10 cellular contexts compared by ENCODE assay signal in the genomic region with DNA sequence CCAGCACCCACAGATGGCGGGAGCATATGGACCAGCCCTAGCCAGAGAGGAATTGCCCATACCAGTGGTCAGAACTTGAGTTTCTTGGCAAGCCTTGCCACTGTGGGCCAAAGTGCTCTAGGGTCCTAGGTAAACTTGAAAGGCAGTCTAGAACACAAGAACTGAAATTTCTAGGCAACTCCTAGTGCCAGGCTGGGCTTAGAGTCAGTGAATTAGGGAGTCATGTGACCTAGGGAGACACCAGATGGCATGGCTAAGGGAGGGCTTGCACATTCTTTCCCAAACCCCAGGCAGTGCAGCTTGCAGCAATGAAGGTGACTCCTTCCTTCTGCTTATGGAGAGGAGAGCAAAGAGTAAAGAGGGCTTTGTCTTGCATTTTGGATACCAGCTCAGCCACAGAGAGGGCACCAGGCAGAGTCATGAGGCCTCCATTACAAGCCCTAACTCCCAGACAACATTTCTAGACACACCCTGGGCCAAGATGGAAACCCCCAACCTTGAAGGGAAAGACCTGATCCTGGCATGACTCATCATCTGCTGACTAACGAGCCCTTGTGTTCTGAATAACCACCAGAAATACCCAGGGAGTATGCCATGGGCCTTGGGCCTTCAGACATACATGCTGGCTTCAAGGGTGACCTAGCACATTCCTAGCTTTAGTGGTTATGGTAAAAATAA. TPM values are rescaled to one million over a fixed set of nuclear protein-coding genes. Genes with fewer than 3 reads are reported as not detected.
DNase-seq lines count a peak whose midpoint lies in the region; ATAC-seq and TF ChIP-seq lines count a peak whose summit lies in the region.
"Had no signal": no experiment of that assay in that cellular context is flagged by ENCODE, and none has a peak within 500 bp of the region (broad histone marks: within the 10 kb centered on the region; RNA-seq: fewer than 3 reads in every experiment).

No MANE protein-coding gene starts in this region.

- H3K4me2 ChIP-seq in MM.1S (ENCODE audit: low read depth, low read length), result no peak overlapping the region

- no peaks in the 10 kb centered on the region for H3F3A ChIP-seq in MM.1S (ENCODE audit: insufficient read depth, low read length)

- H3K4me3 ChIP-seq in esophagus muscularis mucosa, result no peak overlapping the region
- H3K4me3 ChIP-seq in MM.1S (ENCODE audit: low read length), result no peak overlapping the region

- H2AFZ ChIP-seq in MM.1S (ENCODE audit: low read length), result no peak overlapping the region

- no peaks in the 10 kb centered on the region for H3K36me3 ChIP-seq in esophagus muscularis mucosa
- no peaks in the 10 kb centered on the region for H3K36me3 ChIP-seq in MM.1S (replicated peaks; ENCODE audit: insufficient read depth, low read length)

- no peak for TF ChIP-seq POLR2A in esophagus muscularis mucosa (IDR thresholded peaks at IDR 0.05; ENCODE audit: low read depth)

- intact Hi-C loops in esophagus muscularis mucosa (cut with DNase I) (no loop called here), posterior cingulate gyrus (cut with DNase I) (no loop called here)

- TF ChIP-seq CTCF in esophagus muscularis mucosa (IDR thresholded peaks at IDR 0.05) (no peak), MM.1S (IDR thresholded peaks at IDR 0.05; ENCODE audit: low read length) (no peak)

- no peak for TF ChIP-seq EP300 in esophagus muscularis mucosa (IDR thresholded peaks at IDR 0.05)

- H3K9ac ChIP-seq in MM.1S (ENCODE audit: low read length), result no peak overlapping the region

- no peaks in the 10 kb centered on the region for H3K9me2 ChIP-seq in MM.1S (replicated peaks; ENCODE audit: insufficient read depth, low read length)

- ATAC-seq in GM18907 (IDR thresholded peaks at IDR 0.05; ENCODE audit: unreplicated experiment) (peak; percentile 96), GM21723 (IDR thresholded peaks at IDR 0.05; ENCODE audit: unreplicated experiment) (peak; percentile 78), HG03520 (IDR thresholded peaks at IDR 0.05; ENCODE audit: unreplicated experiment) (peak; percentile 76)

- 83% methylated on average over 2 of the region's 2 CpGs for WGBS in esophagus muscularis mucosa

- H3K79me2 ChIP-seq in MM.1S (ENCODE audit: low read length), result no peaks in the 10 kb centered on the region

- H3K27me3 ChIP-seq in esophagus muscularis mucosa (no peaks in the 10 kb centered on the region), MM.1S (replicated peaks; ENCODE audit: insufficient read depth, low read length) (no peaks in the 10 kb centered on the region)

- peaks cover 0 to 24% (median 2%) of the 10 kb centered on the region in 4 donors for H3K9me3 ChIP-seq in esophagus muscularis mucosa
- H3K9me3 ChIP-seq in MM.1S (replicated peaks; ENCODE audit: insufficient read depth, low read length), result no peaks in the 10 kb centered on the region

- no peaks in the 10 kb centered on the region for H4K20me1 ChIP-seq in MM.1S (ENCODE audit: insufficient read depth, low read length)

- H3K4me1 ChIP-seq in esophagus muscularis mucosa, result no peaks in the 10 kb centered on the region
- no peaks in the 10 kb centered on the region for H3K4me1 ChIP-seq in MM.1S (ENCODE audit: low read length)

- H3K27ac ChIP-seq in esophagus muscularis mucosa (replicated peaks in 1 of 4), result no peak overlapping the region
- H3K27ac ChIP-seq in MM.1S (ENCODE audit: low read length), result no peak overlapping the region

- peak; percentile 81 for DNase-seq in esophagus muscularis mucosa (ENCODE audit: extremely low spot score)
- no peak for DNase-seq in MM.1S
- no peak for DNase-seq in posterior cingulate gyrus
- no peak for DNase-seq in inferior parietal cortex (ENCODE audit: extremely low spot score)
- DNase-seq: activated CD8-positive, alpha-beta memory T cell treated with anti-CD3 and anti-CD28 coated beads for 24 hours; NCI-H2029 had no signal

RNA-seq across cellular contexts. Expression of a gene that starts 19.2 kb away (rescaled TPM):
- total RNA-seq in esophagus muscularis mucosa, result not detected
- total RNA-seq: mesothelial cell of epicardium had no signal

RNA-seq across cellular contexts. Expression of a gene that starts 29.9 kb away (rescaled TPM):
- total RNA-seq in esophagus muscularis mucosa, result not detected
- total RNA-seq: mesothelial cell of epicardium had no signal

RNA-seq across cellular contexts. Expression of a gene that starts 42.5 kb away (rescaled TPM):
- not detected for total RNA-seq in esophagus muscularis mucosa
- total RNA-seq: mesothelial cell of epicardium had no signal

RNA-seq across cellular contexts. Expression of a gene that starts 45.4 kb away (rescaled TPM):
- total RNA-seq in esophagus muscularis mucosa, result not detected
